In the genomic region with DNA sequence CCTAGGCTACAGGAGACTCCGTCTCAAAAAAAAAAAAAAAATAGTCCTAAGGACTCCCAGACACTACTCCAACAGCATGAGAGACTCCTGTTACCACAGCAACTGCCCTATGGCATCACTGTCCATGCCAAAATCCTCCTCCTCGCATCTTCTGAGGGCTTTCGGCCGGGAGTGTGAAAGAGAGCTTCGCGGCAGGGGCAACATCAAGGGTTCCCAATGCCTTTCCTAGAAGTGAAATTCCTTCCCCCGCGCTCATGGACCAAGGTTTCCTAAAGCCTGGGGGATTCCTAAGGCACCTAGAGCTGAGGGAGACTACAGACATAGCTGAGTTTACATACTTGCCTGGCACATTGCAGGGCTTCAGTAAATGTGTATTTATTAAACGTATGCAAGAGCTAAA, we compare ENCODE assay signal across 12 cellular contexts.
"Had no signal": no experiment of that assay in that cellular context is flagged by ENCODE, and none has a peak within 500 bp of the region (broad histone marks: within the 10 kb centered on the region; RNA-seq: fewer than 3 reads in every experiment).

No MANE protein-coding gene starts in this region.

- H3K27me3 ChIP-seq: neutrophil, thyroid gland had no signal

- H3K9me3 ChIP-seq: neutrophil, thyroid gland had no signal

- H3K36me3 Mint-ChIP-seq: activated naive CD8-positive, alpha-beta T cell treated with anti-CD3 and anti-CD28 coated beads for 36 hours had no signal

- H3K27me3 Mint-ChIP-seq: activated CD8-positive, alpha-beta memory T cell treated with anti-CD3 and anti-CD28 coated beads, Interleukin-2, amount 10 ng/mL, durations not matched to agents 7 days and 5 days; activated naive CD8-positive, alpha-beta T cell treated with anti-CD3 and anti-CD28 coated beads for 36 hours had no signal

- H3K27ac ChIP-seq: neutrophil, thyroid gland had no signal

- ATAC-seq: activated CD4-positive, CD25-positive, alpha-beta regulatory T cell treated with anti-CD3 and anti-CD28 coated beads, Interleukin-2, amount 50 U/mL, for 24 hours; activated CD8-positive, alpha-beta memory T cell treated with anti-CD3 and anti-CD28 coated beads, Interleukin-2, amount 10 ng/mL, durations not matched to agents 7 days and 5 days; activated T-cell treated with anti-CD3 and anti-CD28 coated beads, Interleukin-2, amount 50 U/mL, for 4 hours; right cardiac atrium had no signal

- DNase-seq: activated CD4-positive, alpha-beta T cell treated with anti-CD3 and anti-CD28 coated beads, Interleukin-2, amount 50 U/mL, for 48 hours; activated CD8-positive, alpha-beta memory T cell treated with anti-CD3 and anti-CD28 coated beads, Interleukin-2, amount 10 ng/mL, durations not matched to agents 7 days and 5 days; activated effector memory CD4-positive, alpha-beta T cell treated with anti-CD3 and anti-CD28 coated beads, Interleukin-2, amount 50 U/mL, for 16 hours; activated naive CD8-positive, alpha-beta T cell treated with anti-CD3 and anti-CD28 coated beads for 36 hours; activated T-cell treated with anti-CD3 and anti-CD28 coated beads, Interleukin-2, amount 50 U/mL, for 4 hours; posterior cingulate gyrus; right cardiac atrium; small intestine; thyroid gland had no signal

- H3K4me1 Mint-ChIP-seq: activated CD8-positive, alpha-beta memory T cell treated with anti-CD3 and anti-CD28 coated beads, Interleukin-2, amount 10 ng/mL, durations not matched to agents 7 days and 5 days; activated naive CD8-positive, alpha-beta T cell treated with anti-CD3 and anti-CD28 coated beads for 36 hours had no signal

- H3K36me3 ChIP-seq: neutrophil, thyroid gland had no signal

- H3K4me3 Mint-ChIP-seq: activated CD8-positive, alpha-beta memory T cell treated with anti-CD3 and anti-CD28 coated beads, Interleukin-2, amount 10 ng/mL, durations not matched to agents 7 days and 5 days; activated naive CD8-positive, alpha-beta T cell treated with anti-CD3 and anti-CD28 coated beads for 36 hours; activated T-cell treated with anti-CD3 and anti-CD28 coated beads, Interleukin-2, amount 50 U/mL, for 4 hours; T-helper 2 cell treated with Interferon-gamma antibody and Interleukin-4, amounts not matched to agents 5 μg/mL and 100 μg/mL, for 36 hours had no signal

- H3K4me3 ChIP-seq: thyroid gland had no signal

- H3K27ac Mint-ChIP-seq: activated CD8-positive, alpha-beta memory T cell treated with anti-CD3 and anti-CD28 coated beads, Interleukin-2, amount 10 ng/mL, durations not matched to agents 7 days and 5 days; activated naive CD8-positive, alpha-beta T cell treated with anti-CD3 and anti-CD28 coated beads for 36 hours; T-helper 2 cell treated with Interferon-gamma antibody and Interleukin-4, amounts not matched to agents 5 μg/mL and 100 μg/mL, for 36 hours had no signal
